In genomic region chr1:36492491-36492890, GRCh38 we compare ENCODE assay signal across 26 cellular contexts. TPM values are rescaled to one million over a fixed set of nuclear protein-coding genes. Genes with fewer than 3 reads are reported as not detected.
A peak's percentile ranks its signal among the peaks of the same experiment; 100 is the strongest.
DNase-seq lines count a peak whose midpoint lies in the region; ATAC-seq, FAIRE-seq and TF ChIP-seq lines count a peak whose summit lies in the region.
"Had no signal": no experiment of that assay in that cellular context is flagged by ENCODE, and none has a peak within 500 bp of the region (broad histone marks: within the 10 kb centered on the region; RNA-seq: fewer than 3 reads in every experiment).

No MANE protein-coding gene starts in this region.

- no peak for TF ChIP-seq POLR2A in H1 (IDR thresholded peaks at IDR 0.05; ENCODE audit: control extremely low read depth in 1 of 2, low read depth in 2 of 2, low read length in 2 of 2)

- H3K4me1 Mint-ChIP-seq in activated CD4-positive, alpha-beta memory T cell treated with anti-CD3 and anti-CD28 coated beads, Interleukin-2, amount 10 ng/mL, durations not matched to agents 7 days and 5 days, result no peaks in the 10 kb centered on the region
- no peaks in the 10 kb centered on the region for H3K4me1 Mint-ChIP-seq in MCF 10A (ENCODE audit: insufficient read depth, unreplicated experiment)

- H3K4ac ChIP-seq in H1 (replicated peaks; ENCODE audit: insufficient read length, low read depth, low read length), result no peak overlapping the region
- H3K4ac ChIP-seq in neuronal stem cell (ENCODE audit: low read length), result no peak overlapping the region

- H2BK120ac ChIP-seq in H1 (replicated peaks; ENCODE audit: low read depth, low read length), result no peak overlapping the region
- H2BK120ac ChIP-seq in neuronal stem cell (ENCODE audit: low read depth, low read length), result no peak overlapping the region

- intact Hi-C loops in MCF 10A (cut with micrococcal nuclease), result no loop called here

- no peak overlapping the region for H2BK20ac ChIP-seq in H1 (ENCODE audit: low read length)

- H3K27ac ChIP-seq in H1 (ENCODE audit: low read depth, low read length) (no peak overlapping the region), neuronal stem cell (replicated peaks; ENCODE audit: low read length) (no peak overlapping the region)
- H3K27ac ChIP-seq: PC-9, RWPE1 had no signal

- H3K4me3 ChIP-seq in H1 (ENCODE audit: extremely low read depth in 1 of 4, insufficient read depth in 2 of 4, low read depth in 3 of 4, low read length in 4 of 4) (no peak overlapping the region), neuronal stem cell (ENCODE audit: low read length in 2 of 2) (no peak overlapping the region)
- H3K4me3 ChIP-seq: PC-9 had no signal

- POLR2A ChIA-PET in H1 (lab: Charles Lee; ENCODE audit: partially characterized antibody), result interaction anchor here (0.9 kb wide), 1 partner anchor 10 kb away, joined by 3 read pairs; the partner anchor contains the start of gene CSF3R
- POLR2A ChIA-PET in activated CD4-positive, alpha-beta memory T cell treated with anti-CD3 and anti-CD28 coated beads, Interleukin-2, amount 10 ng/mL, durations not matched to agents 7 days and 5 days (lab: Charles Lee), result no interaction called here
- POLR2A ChIA-PET in MCF 10A (lab: Yijun Ruan, JAX), result no interaction called here

- no peak overlapping the region for H2BK12ac ChIP-seq in H1 (ENCODE audit: low read depth, low read length)
- H2BK12ac ChIP-seq in neuronal stem cell (ENCODE audit: low read length), result no peak overlapping the region

- H3K36me3 ChIP-seq in H1 (ENCODE audit: control insufficient read depth in 2 of 4, insufficient read depth in 4 of 4, low read length in 3 of 4) (no peaks in the 10 kb centered on the region), neuronal stem cell (replicated peaks in 1 of 2; ENCODE audit: control insufficient read depth in 2 of 2, insufficient read depth in 2 of 2, low read length in 2 of 2) (no peaks in the 10 kb centered on the region)

- no peak overlapping the region for H3K14ac ChIP-seq in H1 (ENCODE audit: insufficient read length)
- no peak overlapping the region for H3K14ac ChIP-seq in neuronal stem cell (ENCODE audit: low read length)

- H3K23ac ChIP-seq in H1 (ENCODE audit: insufficient read length) (no peak overlapping the region), neuronal stem cell (ENCODE audit: low read depth, low read length, poor library complexity) (no peak overlapping the region)

- FAIRE-seq in H1 (lab: Jason Lieb, UNC), result no peak
- FAIRE-seq: D721Med had no signal

- no peak overlapping the region for H4K91ac ChIP-seq in H1 (replicated peaks; ENCODE audit: insufficient read length, low read length)
- no peak overlapping the region for H4K91ac ChIP-seq in neuronal stem cell (ENCODE audit: low read depth, low read length, poor library complexity)

- no peak overlapping the region; the same call in 1 of the 2 replicates for H2AK5ac ChIP-seq in H1 (ENCODE audit: low read depth, low read length)
- no peak overlapping the region for H2AK5ac ChIP-seq in neuronal stem cell (ENCODE audit: low read depth, low read length)

- H3K23me2 ChIP-seq in H1 (ENCODE audit: low read depth, low read length), result peaks cover 6% of the 10 kb centered on the region; the same call in 1 of the 2 replicates

- no peak for TF ChIP-seq CTCF in H1 (IDR thresholded peaks at IDR 0.05; ENCODE audit: control extremely low read depth in 1 of 3, insufficient read depth in 1 of 3, low read depth in 1 of 3, low read length in 3 of 3)
- no peak for TF ChIP-seq CTCF in MCF 10A (IDR thresholded peaks at IDR 0.05; ENCODE audit: unreplicated experiment)

- DNase-seq in activated effector memory CD4-positive, alpha-beta T cell treated with anti-CD3 and anti-CD28 coated beads, Interleukin-2, amount 50 U/mL, for 16 hours, result peak; percentile 36
- DNase-seq in activated effector memory CD4-positive, alpha-beta T cell treated with Interleukin-2 at 50 U/mL for 16 hours, result no peak
- DNase-seq in OCI-M2 (lab: John Stamatoyannopoulos, UW; ENCODE audit: unreplicated experiment), result peak; percentile 42
- DNase-seq in H1 (ENCODE audit: low read depth in 1 of 2, low spot score in 2 of 2), result no peak
- no peak for DNase-seq in neuronal stem cell (ENCODE audit: low spot score)
- no peak for DNase-seq in activated CD4-positive, alpha-beta memory T cell treated with anti-CD3 and anti-CD28 coated beads, Interleukin-2, amount 10 ng/mL, durations not matched to agents 7 days and 5 days
- no peak for DNase-seq in MCF 10A (ENCODE audit: unreplicated experiment)
- DNase-seq: 8988T; CD4-positive, alpha-beta memory T cell; DMS79; Kasumi-1; MM.1S; NCI-H1105; NCI-H1694; NCI-H2107; NCI-H2227 treated with DMSO at 0.1 percent for 48 hours; NCI-H510A treated with DMSO at 0.1 percent for 48 hours; NCI-H774; PC-9; SIG-M5 had no signal

- no peak for TF ChIP-seq EP300 in H1 (IDR thresholded peaks at IDR 0.05; ENCODE audit: borderline replicate concordance in 1 of 2, low read depth in 2 of 2, low read length in 2 of 2)

- H4K20me1 ChIP-seq in H1 (replicated peaks in 1 of 2; ENCODE audit: control insufficient read depth in 1 of 2, insufficient read depth in 2 of 2, low read length in 2 of 2), result no peaks in the 10 kb centered on the region

- no peak overlapping the region for H3K4me3 Mint-ChIP-seq in activated CD4-positive, alpha-beta memory T cell treated with anti-CD3 and anti-CD28 coated beads, Interleukin-2, amount 10 ng/mL, durations not matched to agents 7 days and 5 days
- no peak overlapping the region for H3K4me3 Mint-ChIP-seq in MCF 10A (ENCODE audit: unreplicated experiment)
- H3K4me3 Mint-ChIP-seq: B cell; CD4-positive, alpha-beta memory T cell had no signal

- no peaks in the 10 kb centered on the region for H3K79me2 ChIP-seq in H1 (ENCODE audit: control insufficient read depth in 1 of 2, insufficient read depth in 2 of 2, low read length in 2 of 2)

- H2BK5ac ChIP-seq in H1 (ENCODE audit: low read depth, low read length) (no peak overlapping the region), neuronal stem cell (ENCODE audit: low read length) (no peak overlapping the region)

- H3K79me1 ChIP-seq in H1 (ENCODE audit: low read depth, low read length) (no peaks in the 10 kb centered on the region), neuronal stem cell (ENCODE audit: low read depth, low read length) (no peaks in the 10 kb centered on the region)

- TF ChIP-seq RAD21 in H1 (IDR thresholded peaks at IDR 0.05 in 1 of 2, conservative IDR thresholded peaks at IDR 0.05 in 1 of 2; ENCODE audit: low read depth in 2 of 2, low read length in 2 of 2), result no peak

- no peaks in the 10 kb centered on the region for H3K9me3 ChIP-seq in H1 (ENCODE audit: insufficient read depth in 2 of 2, low read depth in 1 of 2, low read length in 1 of 2)
- no peaks in the 10 kb centered on the region for H3K9me3 ChIP-seq in neuronal stem cell (replicated peaks in 1 of 2; ENCODE audit: control insufficient read depth in 2 of 2, insufficient read depth in 1 of 2, low read depth in 1 of 2, low read length in 2 of 2)

- no peak overlapping the region; the same call in 1 of the 2 replicates for H3K18ac ChIP-seq in H1 (ENCODE audit: extremely low read depth, low read length)
- peak overlapping the region; percentile 48 for H3K18ac ChIP-seq in neuronal stem cell (ENCODE audit: low read length)

- CTCF ChIA-PET in H1 (lab: Charles Lee; ENCODE audit: partially characterized antibody) (interaction anchor here (0.8 to 1.9 kb wide), 2 partner anchors 24 to 84 kb away, joined by 3 to 4 read pairs; no protein-coding TSS in a partner anchor), MCF 10A (lab: Yijun Ruan, JAX) (interaction anchor here (0.5 to 1.7 kb wide), 2 partner anchors 83 to 181 kb away, joined by 3 to 5 read pairs; no protein-coding TSS in a partner anchor)
- CTCF ChIA-PET in activated CD4-positive, alpha-beta memory T cell treated with anti-CD3 and anti-CD28 coated beads, Interleukin-2, amount 10 ng/mL, durations not matched to agents 7 days and 5 days (lab: Charles Lee), result no interaction called here

- no peaks in the 10 kb centered on the region for H3K36me3 Mint-ChIP-seq in activated CD4-positive, alpha-beta memory T cell treated with anti-CD3 and anti-CD28 coated beads, Interleukin-2, amount 10 ng/mL, durations not matched to agents 7 days and 5 days (ENCODE audit: low read depth)
- H3K36me3 Mint-ChIP-seq in MCF 10A (ENCODE audit: insufficient read depth, unreplicated experiment), result no peaks in the 10 kb centered on the region
- H3K36me3 Mint-ChIP-seq: CD4-positive, alpha-beta memory T cell had no signal

- no peak overlapping the region for H2AFZ ChIP-seq in H1 (ENCODE audit: low read length)
- H2AFZ ChIP-seq in neuronal stem cell (ENCODE audit: low read length), result no peak overlapping the region
- H2AFZ ChIP-seq: PC-9 had no signal

- H4K8ac ChIP-seq in H1 (ENCODE audit: extremely low read depth, insufficient read depth, low read length), result peak overlapping the region; percentile 71; the same call in 1 of the 2 replicates
- H4K8ac ChIP-seq in neuronal stem cell (ENCODE audit: low read depth, low read length), result no peak overlapping the region

- H3K4me2 ChIP-seq in H1 (ENCODE audit: insufficient read depth in 1 of 2, low read depth in 2 of 2, low read length in 2 of 2), result no peak overlapping the region
- H3K4me2 ChIP-seq in neuronal stem cell (ENCODE audit: insufficient read depth, low read length, poor library complexity, severe bottlenecking), result no peak overlapping the region
- H3K4me2 ChIP-seq: PC-9 had no signal

- peaks cover 29% of the 10 kb centered on the region for H3K27me3 Mint-ChIP-seq in activated CD4-positive, alpha-beta memory T cell treated with anti-CD3 and anti-CD28 coated beads, Interleukin-2, amount 10 ng/mL, durations not matched to agents 7 days and 5 days
- H3K27me3 Mint-ChIP-seq in MCF 10A (ENCODE audit: insufficient read depth, unreplicated experiment), result peaks cover 24% of the 10 kb centered on the region

- no peak for ATAC-seq in GM21737 (IDR thresholded peaks at IDR 0.05; ENCODE audit: unreplicated experiment)
- ATAC-seq: SK-N-SH treated with all-trans-retinoic acid at 6 μM for 48 hours had no signal

- no peak overlapping the region for H4K5ac ChIP-seq in H1 (ENCODE audit: insufficient read length, low read depth, low read length)

- no peak overlapping the region for H3K27ac Mint-ChIP-seq in activated CD4-positive, alpha-beta memory T cell treated with anti-CD3 and anti-CD28 coated beads, Interleukin-2, amount 10 ng/mL, durations not matched to agents 7 days and 5 days
- H3K27ac Mint-ChIP-seq in MCF 10A (ENCODE audit: low read depth, unreplicated experiment), result no peak overlapping the region
- H3K27ac Mint-ChIP-seq: B cell had no signal

- H2BK15ac ChIP-seq in H1 (ENCODE audit: low read length), result no peak overlapping the region
- no peak overlapping the region for H2BK15ac ChIP-seq in neuronal stem cell (ENCODE audit: low read length)

- no peaks in the 10 kb centered on the region for H3K27me3 ChIP-seq in H1 (replicated peaks in 1 of 4; ENCODE audit: control insufficient read depth in 3 of 4, extremely low read depth in 1 of 4, insufficient read depth in 3 of 4, low read length in 3 of 4)
- peaks cover 0 to 22% (median 5%) of the 10 kb centered on the region in 3 experiments for H3K27me3 ChIP-seq in neuronal stem cell (ENCODE audit: control insufficient read depth in 3 of 3, insufficient read depth in 3 of 3, low read depth in 1 of 3, low read length in 3 of 3)

- WGBS in H1 (ENCODE audit: extremely low coverage in 1 of 2, insufficient coverage in 1 of 2, insufficient read length in 1 of 2, insufficient replicate concordance in 2 of 2, low coverage in 1 of 2, low lambda C conversion rate in 2 of 2, missing lambda C conversion rate in 1 of 2), 2 experiments, result 82% methylated on average over 9 of the region's 9 CpGs; no CpG with 5 or more reads in 1 of the 2 experiments
- no CpG with 5 or more reads among the region's 9 CpGs for WGBS in neuronal stem cell (ENCODE audit: extremely low coverage in 2 of 2, insufficient read length in 2 of 2, insufficient replicate concordance in 1 of 2), 2 donors

- no TSS peak for BruUV-seq in MCF 10A (replicated peaks; lab: Mats Ljungman, UMichigan)

- no peak overlapping the region for H3K9ac ChIP-seq in H1 (replicated peaks in 1 of 4; ENCODE audit: extremely low read depth in 1 of 4, low read depth in 3 of 4, low read length in 3 of 4)
- no peak overlapping the region for H3K9ac ChIP-seq in neuronal stem cell (ENCODE audit: low read depth, low read length, poor library complexity)

- H3K9me3 Mint-ChIP-seq in activated CD4-positive, alpha-beta memory T cell treated with anti-CD3 and anti-CD28 coated beads, Interleukin-2, amount 10 ng/mL, durations not matched to agents 7 days and 5 days, result no peaks in the 10 kb centered on the region
- H3K9me3 Mint-ChIP-seq in MCF 10A (ENCODE audit: unreplicated experiment), result no peaks in the 10 kb centered on the region
- H3K9me3 Mint-ChIP-seq: CD4-positive, alpha-beta memory T cell had no signal

- H3K56ac ChIP-seq in H1 (replicated peaks; ENCODE audit: insufficient read length, low read depth, low read length), result no peak overlapping the region

- H3K4me1 ChIP-seq in H1 (replicated peaks in 1 of 4; ENCODE audit: control insufficient read depth in 3 of 4, insufficient read depth in 4 of 4, low read length in 3 of 4) (no peaks in the 10 kb centered on the region), neuronal stem cell (ENCODE audit: control insufficient read depth in 2 of 2, insufficient read depth in 1 of 2, low read depth in 1 of 2, low read length in 2 of 2) (no peaks in the 10 kb centered on the region)

RNA-seq across cellular contexts. Expression of gene CSF3R, which starts 9.8 kb away (rescaled TPM):
- total RNA-seq in H1 (2021; fragmentation: NEBNext Ultra II Directional; extraction: Animal tissue kit (Norgen Biotek cat#: 25700)), result not detected in 2 replicates
- not detected in 2 replicates for polyA plus RNA-seq in H1 (2011; rRNA removed)
- not detected for polyA plus RNA-seq in H1 (2011; cell fraction: cytosol; rRNA removed)
- 0.04 TPM for polyA plus RNA-seq in H1 (2011; cell fraction: nucleus; rRNA removed)
- polyA plus RNA-seq in H1 (2012, experiment 1 of 2), result 0.12 TPM in 1 of 4 replicates, not detected in the others
- polyA plus RNA-seq in H1 (2012, experiment 2 of 2), result not detected
- not detected for polyA plus RNA-seq in H1 (2013, experiment 1 of 2)
- not detected for polyA plus RNA-seq in H1 (2013, experiment 2 of 2)
- polyA minus RNA-seq in H1 (2011; rRNA and poly(A)+ RNA removed), result not detected in 2 replicates
- polyA minus RNA-seq in H1 (2011; cell fraction: cytosol; rRNA and poly(A)+ RNA removed), result not detected
- not detected for polyA minus RNA-seq in H1 (2011; cell fraction: nucleus; rRNA and poly(A)+ RNA removed)
- 0.20 TPM for polyA plus RNA-seq in neuronal stem cell (2013, experiment 1 of 2)
- 0.11 TPM for polyA plus RNA-seq in neuronal stem cell (2013, experiment 2 of 2)
- under 1 TPM; 0.43 TPM for total RNA-seq in activated CD4-positive, alpha-beta memory T cell treated with anti-CD3 and anti-CD28 coated beads, Interleukin-2, amount 10 ng/mL, durations not matched to agents 7 days and 5 days
- total RNA-seq in MCF 10A (2022), result not detected in 2 replicates
- total RNA-seq: H4, PC-9 had no signal
- polyA plus RNA-seq: CD4-positive, alpha-beta memory T cell had no signal

RNA-seq across cellular contexts. Expression of gene MRPS15, which starts 28.3 kb away (rescaled TPM):
- 129 and 130 TPM in 2 replicates for total RNA-seq in H1 (2021; fragmentation: NEBNext Ultra II Directional; extraction: Animal tissue kit (Norgen Biotek cat#: 25700))
- polyA plus RNA-seq in H1 (2011; rRNA removed), result 53.0 and 53.6 TPM in 2 replicates
- 93.7 TPM for polyA plus RNA-seq in H1 (2011; cell fraction: cytosol; rRNA removed)
- polyA plus RNA-seq in H1 (2011; cell fraction: nucleus; rRNA removed), result 52.9 TPM
- polyA plus RNA-seq in H1 (2012, experiment 1 of 2), result 97.0 to 108 TPM (median 100 TPM) in 4 replicates
- 119 TPM for polyA plus RNA-seq in H1 (2012, experiment 2 of 2)
- polyA plus RNA-seq in H1 (2013, experiment 1 of 2), result 161 TPM
- 167 TPM for polyA plus RNA-seq in H1 (2013, experiment 2 of 2)
- 24.3 and 24.6 TPM in 2 replicates for polyA minus RNA-seq in H1 (2011; rRNA and poly(A)+ RNA removed)
- 27.2 TPM for polyA minus RNA-seq in H1 (2011; cell fraction: cytosol; rRNA and poly(A)+ RNA removed)
- 26.8 TPM for polyA minus RNA-seq in H1 (2011; cell fraction: nucleus; rRNA and poly(A)+ RNA removed)
- polyA plus RNA-seq in neuronal stem cell (2013, experiment 1 of 2), result 128 TPM
- 126 TPM for polyA plus RNA-seq in neuronal stem cell (2013, experiment 2 of 2)
- total RNA-seq in activated CD4-positive, alpha-beta memory T cell treated with anti-CD3 and anti-CD28 coated beads, Interleukin-2, amount 10 ng/mL, durations not matched to agents 7 days and 5 days, result 10 to 100 TPM; 92.3 to 99.9 TPM
- total RNA-seq in MCF 10A (2022), result 95.6 and 101 TPM in 2 replicates

RNA-seq across cellular contexts. Expression of gene OSCP1, which starts 42.2 kb away (rescaled TPM):
- 1.4 and 1.8 TPM in 2 replicates for total RNA-seq in H1 (2021; fragmentation: NEBNext Ultra II Directional; extraction: Animal tissue kit (Norgen Biotek cat#: 25700))
- 3.2 and 3.3 TPM in 2 replicates for polyA plus RNA-seq in H1 (2011; rRNA removed)
- 2.4 TPM for polyA plus RNA-seq in H1 (2011; cell fraction: cytosol; rRNA removed)
- polyA plus RNA-seq in H1 (2011; cell fraction: nucleus; rRNA removed), result 1.9 TPM
- polyA plus RNA-seq in H1 (2012, experiment 1 of 2), result 2.8 to 4.8 TPM (median 4.1 TPM) in 4 replicates
- 3.5 TPM for polyA plus RNA-seq in H1 (2012, experiment 2 of 2)
- 2.0 TPM for polyA plus RNA-seq in H1 (2013, experiment 1 of 2)
- polyA plus RNA-seq in H1 (2013, experiment 2 of 2), result 2.2 TPM
- polyA minus RNA-seq in H1 (2011; rRNA and poly(A)+ RNA removed), result 1.7 and 4.6 TPM in 2 replicates
- 0.81 TPM for polyA minus RNA-seq in H1 (2011; cell fraction: cytosol; rRNA and poly(A)+ RNA removed)
- polyA minus RNA-seq in H1 (2011; cell fraction: nucleus; rRNA and poly(A)+ RNA removed), result 4.4 TPM
- polyA plus RNA-seq in neuronal stem cell (2013, experiment 1 of 2), result 7.2 TPM
- 7.9 TPM for polyA plus RNA-seq in neuronal stem cell (2013, experiment 2 of 2)
- 1 to 10 TPM; 1.3 to 1.7 TPM for total RNA-seq in activated CD4-positive, alpha-beta memory T cell treated with anti-CD3 and anti-CD28 coated beads, Interleukin-2, amount 10 ng/mL, durations not matched to agents 7 days and 5 days
- 7.6 and 15.1 TPM in 2 replicates for total RNA-seq in MCF 10A (2022)

Comparison
In these comparisons a context has a peak if more than half of its experiments do, and no peak if none do; other contexts are left out.
1. DNase-seq: peak in activated effector memory CD4-positive, alpha-beta T cell treated with anti-CD3 and anti-CD28 coated beads, Interleukin-2, amount 50 U/mL, for 16 hours (single experiment) and OCI-M2 (single experiment); none in activated effector memory CD4-positive, alpha-beta T cell treated with Interleukin-2 at 50 U/mL for 16 hours (single experiment), H1 (0 of 2), neuronal stem cell (single experiment), activated CD4-positive, alpha-beta memory T cell treated with anti-CD3 and anti-CD28 coated beads, Interleukin-2, amount 10 ng/mL, durations not matched to agents 7 days and 5 days (single experiment) and MCF 10A (single experiment).